In genomic region chr2:216694201-216694825, GRCh38 we compare ENCODE assay signal across 1 cellular context.
TF ChIP-seq lines count a peak whose summit lies in the region.

No MANE protein-coding gene starts in this region.

TF ChIP-seq in HEK293, 187 proteins besides CTCF, POLR2A, EP300 and RAD21 (continued from another document):
- TF ChIP-seq ZBTB10 (tag by site-specific recombination; IDR thresholded peaks at IDR 0.05) = 0 out of 2 replicates have a peak, but pooled peaks have one; percentile 49
- 0 out of 2 replicates have a peak, but pooled peaks have one; percentile 44 for TF ChIP-seq ZNF692 (tag by site-specific recombination; IDR thresholded peaks at IDR 0.05)
- peak; percentile 95 for TF ChIP-seq ZBTB26 (tag by site-specific recombination; optimal IDR thresholded peaks at IDR 0.05)
- TF ChIP-seq ZNF792 (tag by site-specific recombination; IDR thresholded peaks at IDR 0.05) = no peak
- TF ChIP-seq ZNF837 (tag by site-specific recombination; IDR thresholded peaks at IDR 0.05) = 0 out of 2 replicates have a peak, but pooled peaks have one; percentile 75
- TF ChIP-seq ZBTB17 (tag by site-specific recombination; IDR thresholded peaks at IDR 0.05) = peak; percentile 80
- peak; percentile 49; the same call in 1 of the 2 replicates for TF ChIP-seq PBX3 (CRISPR knock-in tag; IDR thresholded peaks at IDR 0.05)
- no peak for TF ChIP-seq YY1 (tag by site-specific recombination; IDR thresholded peaks at IDR 0.05)
- no peak for TF ChIP-seq ZNF530 (tag by site-specific recombination; IDR thresholded peaks at IDR 0.05; ENCODE audit: low read depth)
- TF ChIP-seq ZEB2 (tag by site-specific recombination; IDR thresholded peaks at IDR 0.05) = peak; percentile 25
- TF ChIP-seq ZSCAN16 (tag by site-specific recombination; IDR thresholded peaks at IDR 0.05) = no peak
- TF ChIP-seq ZNF266 (tag by site-specific recombination; IDR thresholded peaks at IDR 0.05; ENCODE audit: low read depth) = no peak
- no peak for TF ChIP-seq HOXD13 (CRISPR knock-in tag; IDR thresholded peaks at IDR 0.05; ENCODE audit: borderline replicate concordance)
- TF ChIP-seq ZNF214 (tag by site-specific recombination; IDR thresholded peaks at IDR 0.05; ENCODE audit: borderline replicate concordance) = no peak
- TF ChIP-seq ZNF558 (tag by site-specific recombination; IDR thresholded peaks at IDR 0.05) = no peak
- peak; percentile 77 for TF ChIP-seq PATZ1 (tag by site-specific recombination; IDR thresholded peaks at IDR 0.05)
- no peak for TF ChIP-seq ZNF324 (tag by site-specific recombination; IDR thresholded peaks at IDR 0.05)
- TF ChIP-seq ZXDB (tag by site-specific recombination; IDR thresholded peaks at IDR 0.05) = peak; percentile 70
- TF ChIP-seq ZNF2 (tag by site-specific recombination; IDR thresholded peaks at IDR 0.05) = peak; percentile 54; the same call in 1 of the 2 replicates
- peak; percentile 17; the same call in 1 of the 2 replicates for TF ChIP-seq ZNF394 (tag by site-specific recombination; IDR thresholded peaks at IDR 0.05; ENCODE audit: borderline replicate concordance)
- no peak for TF ChIP-seq KLF16 (tag by site-specific recombination; IDR thresholded peaks at IDR 0.05)
- no peak for TF ChIP-seq EGR2 (tag by site-specific recombination; IDR thresholded peaks at IDR 0.05; ENCODE audit: low read depth)
- TF ChIP-seq BCL6B (tag by site-specific recombination; IDR thresholded peaks at IDR 0.05) = no peak
- no peak for TF ChIP-seq HOXC10 (CRISPR knock-in tag; IDR thresholded peaks at IDR 0.05)
- 0 out of 2 replicates have a peak, but pooled peaks have one; percentile 30 for TF ChIP-seq ZNF629 (tag by site-specific recombination; IDR thresholded peaks at IDR 0.05)
- TF ChIP-seq ZNF658 (tag by site-specific recombination; IDR thresholded peaks at IDR 0.05) = no peak
- TF ChIP-seq ZBTB48 (tag by site-specific recombination; IDR thresholded peaks at IDR 0.05) = no peak
- TF ChIP-seq ZNF600 (tag by site-specific recombination; IDR thresholded peaks at IDR 0.05) = peak; percentile 68
- no peak for TF ChIP-seq SCRT2 (tag by site-specific recombination; IDR thresholded peaks at IDR 0.05)
- peak; percentile 92 for TF ChIP-seq ZBTB20 (tag by site-specific recombination; IDR thresholded peaks at IDR 0.05)
- TF ChIP-seq ZNF664 (tag by site-specific recombination; IDR thresholded peaks at IDR 0.05) = no peak
- TF ChIP-seq REST (tag by site-specific recombination; IDR thresholded peaks at IDR 0.05) = 0 out of 2 replicates have a peak, but pooled peaks have one; percentile 29
- TF ChIP-seq ZFP69B (tag by site-specific recombination; IDR thresholded peaks at IDR 0.05) = 0 out of 2 replicates have a peak, but pooled peaks have one; percentile 17
- TF ChIP-seq SCRT1 (tag by site-specific recombination; IDR thresholded peaks at IDR 0.05; ENCODE audit: borderline replicate concordance) = no peak
- peak; percentile 73 for TF ChIP-seq ZNF335 (tag by site-specific recombination; conservative IDR thresholded peaks at IDR 0.05)
- peak; percentile 29; the same call in 1 of the 2 replicates for TF ChIP-seq FEZF1 (tag by site-specific recombination; IDR thresholded peaks at IDR 0.05)
- TF ChIP-seq ZNF16 (tag by site-specific recombination; IDR thresholded peaks at IDR 0.05; ENCODE audit: low read depth) = no peak
- TF ChIP-seq ZNF501 (tag by site-specific recombination; IDR thresholded peaks at IDR 0.05) = peak; percentile 42; the same call in 1 of the 2 replicates
- TF ChIP-seq GLIS2 (tag by site-specific recombination; IDR thresholded peaks at IDR 0.05) = peak; percentile 29
- TF ChIP-seq ZFP3 (tag by site-specific recombination; IDR thresholded peaks at IDR 0.05; ENCODE audit: low read depth) = 0 out of 2 replicates have a peak, but pooled peaks have one; percentile 7
